Comparison of ENCODE assay signal across 18 cellular contexts in genomic region chr5:137073192-137073591, GRCh38.
DNase-seq lines count a peak whose midpoint lies in the region; ATAC-seq, FAIRE-seq and TF ChIP-seq lines count a peak whose summit lies in the region.
"Had no signal": no experiment of that assay in that cellular context is flagged by ENCODE, and none has a peak within 500 bp of the region (broad histone marks: within the 10 kb centered on the region; RNA-seq: fewer than 3 reads in every experiment).

No MANE protein-coding gene starts in this region.

- no peak for TF ChIP-seq CTCF in fibroblast of mammary gland (conservative IDR thresholded peaks at IDR 0.05; ENCODE audit: control insufficient read depth, insufficient read depth, low read depth, low read length)
- TF ChIP-seq CTCF in D721Med (IDR thresholded peaks at IDR 0.05; ENCODE audit: insufficient read depth, missing control alignments), result no peak

- FAIRE-seq in D721Med (lab: Jason Lieb, UNC), result no peak
- FAIRE-seq: HepG2, islet of Langerhans, TTC549 had no signal

- no peak overlapping the region for H3K4me3 ChIP-seq in fibroblast of mammary gland (ENCODE audit: control insufficient read depth, low read depth, low read length)
- H3K4me3 ChIP-seq: gastrocnemius medialis, mucosa of descending colon had no signal

- ATAC-seq in sciatic nerve, result peak; percentile 23
- ATAC-seq: HepG2; mucosa of descending colon; stimulated activated naive CD8-positive, alpha-beta T cell treated with anti-CD3 and anti-CD28 coated beads, Interleukin-15, Interleukin-2, amounts not matched to agents 100 U/mL and 50 U/mL, for 24 hours had no signal

- CTCF ChIA-PET in HEK293T (lab: Yijun Ruan, JAX), result no interaction called here

- intact Hi-C loops in sciatic nerve (cut with DNase I), result no loop called here

- POLR2A ChIA-PET in HEK293T (lab: Yijun Ruan, JAX), result no interaction called here

- peak; percentile 46 for DNase-seq in Daoy (ENCODE audit: low read depth)
- DNase-seq in RPMI7951 (ENCODE audit: low read depth), result peak; percentile 52
- peak; percentile 84 for DNase-seq in fibroblast of mammary gland (ENCODE audit: low read depth)
- no peak for DNase-seq in sciatic nerve (ENCODE audit: low spot score)
- DNase-seq in anterior cingulate cortex (lab: John Stamatoyannopoulos, UW), result no peak
- DNase-seq in NCI-H524 (lab: John Stamatoyannopoulos, UW), result no peak
- no peak for DNase-seq in HEK293T (ENCODE audit: extremely low spot score)
- DNase-seq in D721Med (ENCODE audit: insufficient read length, low spot score), result no peak
- DNase-seq: activated CD8-positive, alpha-beta memory T cell treated with anti-CD3 and anti-CD28 coated beads for 24 hours; activated naive CD4-positive, alpha-beta T cell treated with anti-CD3 and anti-CD28 coated beads, Interleukin-2, amount 10 ng/mL, durations not matched to agents 7 days and 5 days; gastrocnemius medialis; mucosa of descending colon; NCI-H146; NCI-H510A treated with DMSO at 0.1 percent for 48 hours; stimulated activated naive CD8-positive, alpha-beta T cell treated with anti-CD3 and anti-CD28 coated beads, Interleukin-15, Interleukin-2, amounts not matched to agents 100 U/mL and 50 U/mL, for 24 hours had no signal

TF ChIP-seq in HEK293T, 16 proteins besides CTCF, POLR2A, EP300 and RAD21:
- TF ChIP-seq ZNF384 (IDR thresholded peaks at IDR 0.05), result no peak
- TF ChIP-seq FOXA1 (IDR thresholded peaks at IDR 0.05), result no peak
- TF ChIP-seq SUZ12 (IDR thresholded peaks at IDR 0.05), result no peak
- no peak for TF ChIP-seq PKNOX1 (IDR thresholded peaks at IDR 0.05)
- no peak for TF ChIP-seq BHLHE40 (IDR thresholded peaks at IDR 0.05; ENCODE audit: borderline replicate concordance)
TF ChIP-seq in HEK293T: peak in this region for 0.

Comparison
In these comparisons a context has a peak if more than half of its experiments do, and no peak if none do; other contexts are left out.
1. DNase-seq: peak in Daoy (single experiment), RPMI7951 (single experiment) and fibroblast of mammary gland (single experiment); none in sciatic nerve (single experiment), anterior cingulate cortex (0 of 58), NCI-H524 (0 of 2), HEK293T (single experiment) and D721Med (single experiment).